In the genomic region with DNA sequence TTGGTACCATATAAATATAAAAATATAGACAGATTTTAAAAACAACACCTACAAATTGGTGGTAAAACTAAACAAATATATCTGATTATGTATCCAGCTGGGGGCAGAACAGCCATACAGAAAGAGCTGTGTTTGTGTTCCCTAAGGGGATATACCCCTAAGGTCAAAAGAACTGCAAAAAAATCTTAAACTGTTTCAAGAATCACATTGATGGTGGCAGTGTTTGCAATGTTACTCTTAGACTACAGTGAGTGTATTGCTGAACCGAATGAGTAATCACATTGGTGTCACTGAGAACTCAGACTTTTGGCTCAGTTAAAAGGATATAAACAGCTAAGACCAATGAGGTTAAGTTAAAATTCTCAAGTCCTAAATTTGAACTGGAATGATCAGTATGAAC, we compare ENCODE assay signal across 20 cellular contexts. TPM values are rescaled to one million over a fixed set of nuclear protein-coding genes. Genes with fewer than 3 reads are reported as not detected.
DNase-seq lines count a peak whose midpoint lies in the region; FAIRE-seq and TF ChIP-seq lines count a peak whose summit lies in the region.
"Had no signal": no experiment of that assay in that cellular context is flagged by ENCODE, and none has a peak within 500 bp of the region (broad histone marks: within the 10 kb centered on the region; RNA-seq: fewer than 3 reads in every experiment).

No MANE protein-coding gene starts in this region.

- no peaks in the 10 kb centered on the region for H3K36me3 Mint-ChIP-seq in astrocyte (ENCODE audit: low read depth, unreplicated experiment)
- peaks cover 1% of the 10 kb centered on the region for H3K36me3 Mint-ChIP-seq in neural progenitor cell
- H3K36me3 Mint-ChIP-seq: CD4-positive, alpha-beta memory T cell had no signal

- in situ Hi-C loops in GM13977 (cut with MboI; ENCODE audit: low pct_unique_long_range_greater_than_20kb, low sequenced_read_pairs, unreplicated experiment) = no loop called here

- H3K9me3 Mint-ChIP-seq in astrocyte (ENCODE audit: unreplicated experiment) = no peaks in the 10 kb centered on the region
- no peaks in the 10 kb centered on the region for H3K9me3 Mint-ChIP-seq in neural progenitor cell
- H3K9me3 Mint-ChIP-seq: CD4-positive, alpha-beta memory T cell had no signal

- H3K27me3 ChIP-seq in astrocyte (ENCODE audit: insufficient read depth, low read length) = no peaks in the 10 kb centered on the region
- H3K27me3 ChIP-seq in neural progenitor cell = no peaks in the 10 kb centered on the region
- H3K27me3 ChIP-seq: heart right ventricle, tibial artery had no signal

- TF ChIP-seq CTCF in GM13977 (IDR thresholded peaks at IDR 0.05; ENCODE audit: extremely low read depth, insufficient read depth, missing control alignments) (peak; percentile 2), astrocyte (IDR thresholded peaks at IDR 0.05; ENCODE audit: insufficient read depth, low read depth, low read length) (no peak), fibroblast of the aortic adventitia (IDR thresholded peaks at IDR 0.05; ENCODE audit: insufficient read depth, low read length) (no peak), neural progenitor cell (IDR thresholded peaks at IDR 0.05) (no peak)

- no peaks in the 10 kb centered on the region for H3K36me3 ChIP-seq in astrocyte (ENCODE audit: insufficient read depth, low read length)
- no peaks in the 10 kb centered on the region for H3K36me3 ChIP-seq in neural progenitor cell
- H3K36me3 ChIP-seq: heart right ventricle, tibial artery, WERI-Rb-1 had no signal

- H3K27ac ChIP-seq in astrocyte (ENCODE audit: low read depth, low read length) (no peak overlapping the region), neural progenitor cell (no peak overlapping the region)
- H3K27ac ChIP-seq: coronary artery, heart right ventricle, tibial artery, WERI-Rb-1 had no signal

- H3K4me1 Mint-ChIP-seq in astrocyte (ENCODE audit: low read depth, unreplicated experiment) (peaks cover 4% of the 10 kb centered on the region), neural progenitor cell (no peaks in the 10 kb centered on the region)

- H4K20me1 ChIP-seq in astrocyte (ENCODE audit: insufficient read depth, low read length) (no peaks in the 10 kb centered on the region), neural progenitor cell (ENCODE audit: low read depth) (no peaks in the 10 kb centered on the region)

- no peaks in the 10 kb centered on the region for H3K79me2 ChIP-seq in astrocyte (ENCODE audit: insufficient read depth, low read length)
- no peaks in the 10 kb centered on the region for H3K79me2 ChIP-seq in neural progenitor cell (ENCODE audit: low read depth)

- H3K27ac Mint-ChIP-seq in astrocyte (ENCODE audit: unreplicated experiment) = no peak overlapping the region
- H3K27ac Mint-ChIP-seq in neural progenitor cell = no peak overlapping the region
- H3K27ac Mint-ChIP-seq: CD4-positive, alpha-beta memory T cell had no signal

- H3K4me3 Mint-ChIP-seq in astrocyte (ENCODE audit: unreplicated experiment) = no peak overlapping the region
- no peak overlapping the region for H3K4me3 Mint-ChIP-seq in neural progenitor cell
- H3K4me3 Mint-ChIP-seq: CD4-positive, alpha-beta memory T cell had no signal

- no peak overlapping the region for H3K4me3 ChIP-seq in astrocyte (ENCODE audit: insufficient read depth, low read depth, low read length)
- H3K4me3 ChIP-seq in fibroblast of the aortic adventitia (ENCODE audit: low read depth, low read length) = no peak overlapping the region
- H3K4me3 ChIP-seq in neural progenitor cell = no peak overlapping the region
- H3K4me3 ChIP-seq: coronary artery, GM12878, heart right ventricle, tibial artery had no signal

- H3K27me3 Mint-ChIP-seq in astrocyte (ENCODE audit: low read depth, unreplicated experiment) = no peaks in the 10 kb centered on the region
- H3K27me3 Mint-ChIP-seq in neural progenitor cell (ENCODE audit: insufficient read depth, low read depth) = no peaks in the 10 kb centered on the region
- H3K27me3 Mint-ChIP-seq: CD4-positive, alpha-beta memory T cell had no signal

- H3K4me1 ChIP-seq in astrocyte (ENCODE audit: insufficient read depth, low read length) = peaks cover 11% of the 10 kb centered on the region
- H3K4me1 ChIP-seq in neural progenitor cell = no peaks in the 10 kb centered on the region
- H3K4me1 ChIP-seq: heart right ventricle, tibial artery had no signal

- no peak overlapping the region for H3K9ac ChIP-seq in astrocyte (ENCODE audit: low read length)
- H3K9ac ChIP-seq in neural progenitor cell = no peak overlapping the region

- H3K4me2 ChIP-seq in astrocyte (ENCODE audit: low read length) (no peak overlapping the region), neural progenitor cell (no peak overlapping the region)

- peak; percentile 20 for FAIRE-seq in astrocyte (lab: Jason Lieb, UNC)
- FAIRE-seq: GM12878, kidney, small intestine had no signal

- H2AFZ ChIP-seq in astrocyte (ENCODE audit: low read depth, low read length) = no peak overlapping the region
- H2AFZ ChIP-seq in neural progenitor cell (replicated peaks) = no peak overlapping the region

- DNase-seq in GM13977 (ENCODE audit: low spot score) = peak; percentile 6
- DNase-seq in astrocyte (ENCODE audit: low read depth) = peak; percentile 57
- DNase-seq in fibroblast of the aortic adventitia (ENCODE audit: low read depth) = peak; percentile 70
- no peak for DNase-seq in COR-L47 (lab: John Stamatoyannopoulos, UW)
- no peak for DNase-seq in NCI-H748 treated with DMSO at 0.1 percent for 48 hours (lab: John Stamatoyannopoulos, UW)
- DNase-seq in neural progenitor cell (ENCODE audit: low spot score) = no peak
- DNase-seq in activated CD8-positive, alpha-beta memory T cell treated with anti-CD3 and anti-CD28 coated beads for 24 hours = no peak
- DNase-seq: amygdala; CD4-positive, alpha-beta memory T cell; heart right ventricle; kidney; NCI-H1436 treated with DMSO at 0.1 percent for 48 hours; NCI-H2227 treated with DMSO at 0.1 percent for 48 hours; NK-92 treated with Interleukin-12 subunit alpha and Interleukin-12 subunit beta, amount 100 ng/mL, for 24 hours; small intestine; T-helper 1 cell; tibial artery; WERI-Rb-1 had no signal

- H3F3A ChIP-seq in neural progenitor cell (ENCODE audit: low read depth) = no peaks in the 10 kb centered on the region

- H3K9me3 ChIP-seq in astrocyte (ENCODE audit: insufficient read depth, low read depth, low read length) (no peaks in the 10 kb centered on the region), neural progenitor cell (ENCODE audit: low read depth) (no peaks in the 10 kb centered on the region)
- H3K9me3 ChIP-seq: heart right ventricle, tibial artery had no signal

RNA-seq across cellular contexts. Expression of gene PTPRN2, which starts 27.1 kb away (rescaled TPM):
- total RNA-seq in astrocyte = 0.09 TPM in 1 of 2 replicates, not detected in the other
- total RNA-seq in fibroblast of the aortic adventitia (ENCODE audit: low replicate concordance) = 0.09 and 2.5 TPM in 2 replicates
- 3.0 and 4.9 TPM in 2 replicates for total RNA-seq in neural progenitor cell (ENCODE audit: low replicate concordance)
- total RNA-seq: GM12878 had no signal

Comparison
In these comparisons a context has a peak if more than half of its experiments do, and no peak if none do; other contexts are left out.
1. DNase-seq: peak in GM13977 (single experiment), astrocyte (single experiment) and fibroblast of the aortic adventitia (single experiment); none in COR-L47 (single experiment), NCI-H748 treated with DMSO at 0.1 percent for 48 hours (single experiment), neural progenitor cell (single experiment) and activated CD8-positive, alpha-beta memory T cell treated with anti-CD3 and anti-CD28 coated beads for 24 hours (single experiment).